ENCODE assay signal across 1 cellular context in genomic region chr19:34673590-34673989, GRCh38.
TF ChIP-seq lines count a peak whose summit lies in the region.

No MANE protein-coding gene starts in this region.

TF ChIP-seq in HepG2, 621 proteins besides CTCF, POLR2A, EP300 and RAD21 (continued from another document and continues in another):
- TF ChIP-seq DZIP1 (CRISPR knock-in tag; IDR thresholded peaks at IDR 0.05) (no peak), PCBP2 (optimal IDR thresholded peaks at IDR 0.05; ENCODE audit: low read depth, low read length, poor library complexity, severe bottlenecking) (no peak), ZXDC (CRISPR knock-in tag; IDR thresholded peaks at IDR 0.05) (no peak), ZNF567 (CRISPR knock-in tag; IDR thresholded peaks at IDR 0.05; ENCODE audit: borderline replicate concordance) (no peak), HIC2 (CRISPR knock-in tag; IDR thresholded peaks at IDR 0.05; ENCODE audit: low read depth) (no peak), PREB (CRISPR knock-in tag; IDR thresholded peaks at IDR 0.05) (no peak), ZNF274 (CRISPR knock-in tag; IDR thresholded peaks at IDR 0.05) (no peak), ZSCAN31 (CRISPR knock-in tag; IDR thresholded peaks at IDR 0.05; ENCODE audit: low read depth) (no peak), SMARCC2 (IDR thresholded peaks at IDR 0.05) (no peak), ZNF143 (CRISPR knock-in tag; IDR thresholded peaks at IDR 0.05) (no peak), ZBTB44 (CRISPR knock-in tag; IDR thresholded peaks at IDR 0.05) (no peak), ZNF788 (CRISPR knock-in tag; IDR thresholded peaks at IDR 0.05; ENCODE audit: borderline replicate concordance) (no peak), ZNF546 (CRISPR knock-in tag; conservative IDR thresholded peaks at IDR 0.05) (no peak), TP53 (CRISPR knock-in tag; conservative IDR thresholded peaks at IDR 0.05) (no peak), ZNF260 (CRISPR knock-in tag; IDR thresholded peaks at IDR 0.05; ENCODE audit: borderline replicate concordance, low read depth) (no peak), ZNF431 (CRISPR knock-in tag; IDR thresholded peaks at IDR 0.05; ENCODE audit: borderline replicate concordance, low read depth) (no peak), ZSCAN25 (CRISPR knock-in tag; IDR thresholded peaks at IDR 0.05) (no peak), JARID2 (CRISPR knock-in tag; IDR thresholded peaks at IDR 0.05; ENCODE audit: insufficient replicate concordance) (no peak), ZNF101 (CRISPR knock-in tag; IDR thresholded peaks at IDR 0.05; ENCODE audit: borderline replicate concordance, low read depth) (no peak), NBN (conservative IDR thresholded peaks at IDR 0.05) (no peak), SP4 (CRISPR knock-in tag; IDR thresholded peaks at IDR 0.05) (no peak), KDM5A (IDR thresholded peaks at IDR 0.05; ENCODE audit: borderline replicate concordance, low read length) (no peak), ZMAT3 (CRISPR knock-in tag; conservative IDR thresholded peaks at IDR 0.05) (no peak), TIGD3 (CRISPR knock-in tag; IDR thresholded peaks at IDR 0.05; ENCODE audit: borderline replicate concordance) (no peak), U2AF1 (optimal IDR thresholded peaks at IDR 0.05; ENCODE audit: low read depth, low read length) (no peak), SP2 (CRISPR knock-in tag; IDR thresholded peaks at IDR 0.05) (no peak), POLR2AphosphoS5 (IDR thresholded peaks at IDR 0.05; ENCODE audit: low read depth, low read length) (no peak), KDM4B (CRISPR knock-in tag; IDR thresholded peaks at IDR 0.05) (no peak), ZNF224 (CRISPR knock-in tag; IDR thresholded peaks at IDR 0.05) (no peak), SNAI1 (CRISPR knock-in tag; IDR thresholded peaks at IDR 0.05; ENCODE audit: borderline replicate concordance) (no peak), TCF7 (IDR thresholded peaks at IDR 0.05; ENCODE audit: low read depth) (peak; percentile 88), ZNF687 (CRISPR knock-in tag; IDR thresholded peaks at IDR 0.05) (no peak), AHDC1 (CRISPR knock-in tag; IDR thresholded peaks at IDR 0.05; ENCODE audit: borderline replicate concordance) (peak; percentile 79), ZNF367 (CRISPR knock-in tag; IDR thresholded peaks at IDR 0.05; ENCODE audit: borderline replicate concordance) (no peak), ZNF550 (CRISPR knock-in tag; IDR thresholded peaks at IDR 0.05; ENCODE audit: borderline replicate concordance) (no peak), EHMT2 (IDR thresholded peaks at IDR 0.05; ENCODE audit: borderline replicate concordance, low read depth, low read length) (peak; percentile 96)
